Comparison of ENCODE assay signal across 8 cellular contexts in genomic region chr5:72957337-72957736, GRCh38. TPM values are rescaled to one million over a fixed set of nuclear protein-coding genes. Genes with fewer than 3 reads are reported as not detected.
DNase-seq lines count a peak whose midpoint lies in the region; TF ChIP-seq lines count a peak whose summit lies in the region.

No MANE protein-coding gene starts in this region.

- 89% methylated on average over 1 of the region's 1 CpG for WGBS in prostate gland

- H3K27ac ChIP-seq in VCaP (peak overlapping the region; percentile 82), prostate gland (peak overlapping the region; percentile 95 to 97)

- no peak for DNase-seq in fibroblast of the aortic adventitia (ENCODE audit: low read depth)
- no peak for DNase-seq in prostate gland (ENCODE audit: low spot score)
- DNase-seq in GM10248 (ENCODE audit: extremely low spot score): no peak
- no peak for DNase-seq in pons (ENCODE audit: low spot score)
- DNase-seq in DMS153 treated with DMSO at 0.1 percent for 48 hours (lab: John Stamatoyannopoulos, UW; ENCODE audit: unreplicated experiment): no peak
- DNase-seq in activated naive CD4-positive, alpha-beta T cell treated with Interleukin-2 at 50 U/mL for 16 hours: no peak

- H3K27me3 ChIP-seq in prostate gland (replicated peaks; ENCODE audit: insufficient read depth): no peaks in the 10 kb centered on the region

- H3K36me3 ChIP-seq in ES-I3 (ENCODE audit: insufficient read depth, low read length): no peaks in the 10 kb centered on the region
- H3K36me3 ChIP-seq in prostate gland: no peaks in the 10 kb centered on the region

- POLR2A ChIA-PET in GM10248 (lab: Yijun Ruan, JAX): no interaction called here

- H3K9me3 ChIP-seq in ES-I3 (ENCODE audit: control insufficient read depth, insufficient read depth, low read length) (no peaks in the 10 kb centered on the region), prostate gland (no peaks in the 10 kb centered on the region)

- no peak for TF ChIP-seq CTCF in VCaP (conservative IDR thresholded peaks at IDR 0.05)
- no peak for TF ChIP-seq CTCF in fibroblast of the aortic adventitia (IDR thresholded peaks at IDR 0.05; ENCODE audit: insufficient read depth, low read length)
- TF ChIP-seq CTCF in prostate gland (IDR thresholded peaks at IDR 0.05): no peak
- no peak for TF ChIP-seq CTCF in GM10248 (IDR thresholded peaks at IDR 0.05; ENCODE audit: control extremely low read depth, extremely low read depth, low read depth, missing control alignments)

- intact Hi-C loops in prostate gland (cut with DNase I): loop anchor here (10.0 kb wide), 2 partner anchors 113 to 143 kb away; partner anchors contain the start of gene TNPO1

- H3K4me1 ChIP-seq in ES-I3 (ENCODE audit: insufficient read depth, low read length): no peaks in the 10 kb centered on the region; the same call in 1 of the 2 replicates
- H3K4me1 ChIP-seq in prostate gland (replicated peaks): no peaks in the 10 kb centered on the region

- TF ChIP-seq POLR2A in prostate gland (IDR thresholded peaks at IDR 0.05): no peak

- H3K9ac ChIP-seq in ES-I3 (ENCODE audit: low read depth, low read length): peak overlapping the region; percentile 97; the same call in 1 of the 2 replicates

- H3K4me3 ChIP-seq in fibroblast of the aortic adventitia (ENCODE audit: low read depth, low read length): peak overlapping the region; percentile 78
- peak overlapping the region in 1 of 2 donors; percentile 88 for H3K4me3 ChIP-seq in prostate gland

- CTCF ChIA-PET in GM10248 (lab: Yijun Ruan, JAX): interaction anchor here (0.7 to 0.8 kb wide), 2 partner anchors 8 to 261 kb away, joined by 3 read pairs; no protein-coding TSS in a partner anchor

RNA-seq across cellular contexts. Expression of gene FCHO2, which starts 1.5 kb away (rescaled TPM):
- total RNA-seq in fibroblast of the aortic adventitia (ENCODE audit: low replicate concordance): 7.4 and 18.8 TPM in 2 replicates
- 10 to 100 TPM; 18.8 to 24.6 TPM for total RNA-seq in prostate gland
